ENCODE assay signal across 1 cellular context in the genomic region with DNA sequence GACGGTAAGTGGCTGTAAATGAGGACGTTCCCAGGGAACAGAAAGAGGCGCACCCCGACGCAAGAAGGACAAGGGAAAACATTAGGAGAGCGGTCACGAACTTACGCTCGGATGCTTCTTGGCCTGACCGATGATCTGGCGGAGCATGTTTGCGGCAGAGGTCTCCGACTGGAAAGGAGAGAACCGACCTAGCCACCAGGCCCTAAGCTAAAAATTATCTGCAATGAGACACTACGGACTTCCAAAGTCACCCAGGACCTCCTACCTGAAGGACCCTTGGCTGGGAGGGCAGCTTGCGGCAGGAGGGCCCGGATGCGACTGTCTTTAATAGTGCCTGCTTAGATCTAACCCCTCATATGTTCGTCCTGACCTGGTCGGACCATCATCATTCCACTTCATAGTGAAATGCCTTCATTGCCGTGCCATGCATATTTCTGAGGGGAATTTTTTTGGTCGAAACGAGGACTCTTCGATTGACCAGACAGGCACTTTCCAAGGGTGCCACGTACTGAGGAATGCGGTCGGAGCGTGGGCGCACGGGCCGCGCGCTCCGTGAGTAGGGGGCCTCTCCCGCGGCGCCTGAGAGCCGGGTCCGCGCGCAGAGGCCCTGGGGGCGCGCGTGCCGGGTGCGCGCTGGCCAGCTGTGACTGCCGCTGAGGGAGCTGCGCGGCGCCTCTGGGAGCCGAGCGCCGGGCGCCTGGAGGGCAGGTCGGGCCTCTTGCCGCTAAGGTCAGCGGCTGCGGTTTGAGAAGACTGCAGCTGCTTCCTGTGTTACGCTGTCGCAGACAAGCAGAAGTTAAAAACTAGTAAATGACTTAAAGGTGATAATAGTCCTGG.
TF ChIP-seq lines count a peak whose summit lies in the region.

No MANE protein-coding gene starts in this region.

TF ChIP-seq in GM12878, 131 proteins besides CTCF, POLR2A, EP300 and RAD21 (continued from another document and continues in another):
- TF ChIP-seq, protein P1, sequence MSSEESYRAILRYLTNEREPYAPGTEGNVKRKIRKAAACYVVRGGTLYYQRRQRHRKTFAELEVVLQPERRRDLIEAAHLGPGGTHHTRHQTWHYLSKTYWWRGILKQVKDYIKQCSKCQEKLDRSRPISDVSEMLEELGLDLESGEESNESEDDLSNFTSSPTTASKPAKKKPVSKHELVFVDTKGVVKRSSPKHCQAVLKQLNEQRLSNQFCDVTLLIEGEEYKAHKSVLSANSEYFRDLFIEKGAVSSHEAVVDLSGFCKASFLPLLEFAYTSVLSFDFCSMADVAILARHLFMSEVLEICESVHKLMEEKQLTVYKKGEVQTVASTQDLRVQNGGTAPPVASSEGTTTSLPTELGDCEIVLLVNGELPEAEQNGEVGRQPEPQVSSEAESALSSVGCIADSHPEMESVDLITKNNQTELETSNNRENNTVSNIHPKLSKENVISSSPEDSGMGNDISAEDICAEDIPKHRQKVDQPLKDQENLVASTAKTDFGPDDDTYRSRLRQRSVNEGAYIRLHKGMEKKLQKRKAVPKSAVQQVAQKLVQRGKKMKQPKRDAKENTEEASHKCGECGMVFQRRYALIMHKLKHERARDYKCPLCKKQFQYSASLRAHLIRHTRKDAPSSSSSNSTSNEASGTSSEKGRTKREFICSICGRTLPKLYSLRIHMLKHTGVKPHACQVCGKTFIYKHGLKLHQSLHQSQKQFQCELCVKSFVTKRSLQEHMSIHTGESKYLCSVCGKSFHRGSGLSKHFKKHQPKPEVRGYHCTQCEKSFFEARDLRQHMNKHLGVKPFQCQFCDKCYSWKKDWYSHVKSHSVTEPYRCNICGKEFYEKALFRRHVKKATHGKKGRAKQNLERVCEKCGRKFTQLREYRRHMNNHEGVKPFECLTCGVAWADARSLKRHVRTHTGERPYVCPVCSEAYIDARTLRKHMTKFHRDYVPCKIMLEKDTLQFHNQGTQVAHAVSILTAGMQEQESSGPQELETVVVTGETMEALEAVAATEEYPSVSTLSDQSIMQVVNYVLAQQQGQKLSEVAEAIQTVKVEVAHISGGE (CRISPR knock-in tag; IDR thresholded peaks at IDR 0.05) = no peak
- TF ChIP-seq STAT1 (conservative IDR thresholded peaks at IDR 0.05) (peak; percentile 93), YBX1 (IDR thresholded peaks at IDR 0.05) (no peak), RUNX3 (IDR thresholded peaks at IDR 0.05; ENCODE audit: low read length) (peak; percentile 98), SREBF2 (IDR thresholded peaks at IDR 0.05; ENCODE audit: low read length) (no peak), NR2F1 (conservative IDR thresholded peaks at IDR 0.05) (peak; percentile 100), FOXK2 (IDR thresholded peaks at IDR 0.05) (no peak), ATF7 (IDR thresholded peaks at IDR 0.05; ENCODE audit: low read depth) (peak; percentile 63; the same call in 1 of the 2 replicates), CBX3 (IDR thresholded peaks at IDR 0.05; ENCODE audit: borderline replicate concordance, low read depth) (no peak), ZNF217 (IDR thresholded peaks at IDR 0.05) (no peak; the same call in 1 of the 2 replicates), GATAD2B (conservative IDR thresholded peaks at IDR 0.05; ENCODE audit: low read depth) (peak; percentile 77), SPI1 (IDR thresholded peaks at IDR 0.05; ENCODE audit: borderline replicate concordance, insufficient read depth, low read depth, low read length) (no peak), MTA3 (IDR thresholded peaks at IDR 0.05; ENCODE audit: borderline replicate concordance, low read length) (no peak), TAF1 (IDR thresholded peaks at IDR 0.05; ENCODE audit: borderline replicate concordance, low read depth, low read length) (peak; percentile 97), JUNB (IDR thresholded peaks at IDR 0.05) (no peak), SIX5 (IDR thresholded peaks at IDR 0.05; ENCODE audit: low read depth, low read length, severe bottlenecking) (peak; percentile 5), BMI1 (IDR thresholded peaks at IDR 0.05; ENCODE audit: borderline replicate concordance) (no peak), TCF12 (IDR thresholded peaks at IDR 0.05; ENCODE audit: low read depth, low read length) (peak; percentile 98), STAT3 (IDR thresholded peaks at IDR 0.05; ENCODE audit: low read depth, low read length) (no peak), GABPA (IDR thresholded peaks at IDR 0.05; ENCODE audit: low read depth) (no peak), KLF5 (IDR thresholded peaks at IDR 0.05; ENCODE audit: partially characterized antibody) (peak; percentile 82), MXI1 (IDR thresholded peaks at IDR 0.05; ENCODE audit: low read depth, low read length) (peak; percentile 57; the same call in 1 of the 2 replicates), POU2F2 (IDR thresholded peaks at IDR 0.05; ENCODE audit: borderline replicate concordance, low read depth, low read length) (peak; percentile 92), BCL11A (IDR thresholded peaks at IDR 0.05; ENCODE audit: low read depth, low read length) (peak; percentile 60; the same call in 1 of the 2 replicates), ESRRA (IDR thresholded peaks at IDR 0.05; ENCODE audit: low read length) (peak; percentile 81; the same call in 1 of the 2 replicates), EZH2 (IDR thresholded peaks at IDR 0.05; ENCODE audit: borderline replicate concordance, control insufficient read depth, low read depth, low read length) (no peak), WRNIP1 (IDR thresholded peaks at IDR 0.05; ENCODE audit: borderline replicate concordance, low read depth, low read length) (no peak), IKZF2 (IDR thresholded peaks at IDR 0.05) (peak in 1 of 2 experiments; percentile 7; a peak in 2 of 4 replicates), NFYA (IDR thresholded peaks at IDR 0.05; ENCODE audit: borderline replicate concordance, low read depth, low read length) (no peak), RFX5 (IDR thresholded peaks at IDR 0.05; ENCODE audit: low read depth, low read length) (peak; percentile 54; the same call in 1 of the 2 replicates), CEBPB (IDR thresholded peaks at IDR 0.05; ENCODE audit: borderline replicate concordance in 1 of 2, low read depth in 2 of 2, low read length in 2 of 2) (no peak), SMAD5 (IDR thresholded peaks at IDR 0.05; ENCODE audit: low read depth) (peak; percentile 96), ZZZ3 (IDR thresholded peaks at IDR 0.05; ENCODE audit: control insufficient read depth, insufficient read length, low read depth) (no peak), NR2C1 (IDR thresholded peaks at IDR 0.05) (peak; percentile 72)
- TF ChIP-seq, protein P2, sequence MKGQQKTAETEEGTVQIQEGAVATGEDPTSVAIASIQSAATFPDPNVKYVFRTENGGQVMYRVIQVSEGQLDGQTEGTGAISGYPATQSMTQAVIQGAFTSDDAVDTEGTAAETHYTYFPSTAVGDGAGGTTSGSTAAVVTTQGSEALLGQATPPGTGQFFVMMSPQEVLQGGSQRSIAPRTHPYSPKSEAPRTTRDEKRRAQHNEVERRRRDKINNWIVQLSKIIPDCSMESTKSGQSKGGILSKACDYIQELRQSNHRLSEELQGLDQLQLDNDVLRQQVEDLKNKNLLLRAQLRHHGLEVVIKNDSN (IDR thresholded peaks at IDR 0.05; ENCODE audit: borderline replicate concordance, extremely low read length, insufficient read depth, low read depth, low read length) = no peak
- TF ChIP-seq, protein P3, sequence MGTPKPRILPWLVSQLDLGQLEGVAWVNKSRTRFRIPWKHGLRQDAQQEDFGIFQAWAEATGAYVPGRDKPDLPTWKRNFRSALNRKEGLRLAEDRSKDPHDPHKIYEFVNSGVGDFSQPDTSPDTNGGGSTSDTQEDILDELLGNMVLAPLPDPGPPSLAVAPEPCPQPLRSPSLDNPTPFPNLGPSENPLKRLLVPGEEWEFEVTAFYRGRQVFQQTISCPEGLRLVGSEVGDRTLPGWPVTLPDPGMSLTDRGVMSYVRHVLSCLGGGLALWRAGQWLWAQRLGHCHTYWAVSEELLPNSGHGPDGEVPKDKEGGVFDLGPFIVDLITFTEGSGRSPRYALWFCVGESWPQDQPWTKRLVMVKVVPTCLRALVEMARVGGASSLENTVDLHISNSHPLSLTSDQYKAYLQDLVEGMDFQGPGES (IDR thresholded peaks at IDR 0.05) = peak; percentile 65
- TF ChIP-seq, protein P4, sequence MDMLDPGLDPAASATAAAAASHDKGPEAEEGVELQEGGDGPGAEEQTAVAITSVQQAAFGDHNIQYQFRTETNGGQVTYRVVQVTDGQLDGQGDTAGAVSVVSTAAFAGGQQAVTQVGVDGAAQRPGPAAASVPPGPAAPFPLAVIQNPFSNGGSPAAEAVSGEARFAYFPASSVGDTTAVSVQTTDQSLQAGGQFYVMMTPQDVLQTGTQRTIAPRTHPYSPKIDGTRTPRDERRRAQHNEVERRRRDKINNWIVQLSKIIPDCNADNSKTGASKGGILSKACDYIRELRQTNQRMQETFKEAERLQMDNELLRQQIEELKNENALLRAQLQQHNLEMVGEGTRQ (IDR thresholded peaks at IDR 0.05; ENCODE audit: borderline replicate concordance, low read depth, low read length) = no peak; the same call in 1 of the 2 replicates
- TF ChIP-seq, protein P5, sequence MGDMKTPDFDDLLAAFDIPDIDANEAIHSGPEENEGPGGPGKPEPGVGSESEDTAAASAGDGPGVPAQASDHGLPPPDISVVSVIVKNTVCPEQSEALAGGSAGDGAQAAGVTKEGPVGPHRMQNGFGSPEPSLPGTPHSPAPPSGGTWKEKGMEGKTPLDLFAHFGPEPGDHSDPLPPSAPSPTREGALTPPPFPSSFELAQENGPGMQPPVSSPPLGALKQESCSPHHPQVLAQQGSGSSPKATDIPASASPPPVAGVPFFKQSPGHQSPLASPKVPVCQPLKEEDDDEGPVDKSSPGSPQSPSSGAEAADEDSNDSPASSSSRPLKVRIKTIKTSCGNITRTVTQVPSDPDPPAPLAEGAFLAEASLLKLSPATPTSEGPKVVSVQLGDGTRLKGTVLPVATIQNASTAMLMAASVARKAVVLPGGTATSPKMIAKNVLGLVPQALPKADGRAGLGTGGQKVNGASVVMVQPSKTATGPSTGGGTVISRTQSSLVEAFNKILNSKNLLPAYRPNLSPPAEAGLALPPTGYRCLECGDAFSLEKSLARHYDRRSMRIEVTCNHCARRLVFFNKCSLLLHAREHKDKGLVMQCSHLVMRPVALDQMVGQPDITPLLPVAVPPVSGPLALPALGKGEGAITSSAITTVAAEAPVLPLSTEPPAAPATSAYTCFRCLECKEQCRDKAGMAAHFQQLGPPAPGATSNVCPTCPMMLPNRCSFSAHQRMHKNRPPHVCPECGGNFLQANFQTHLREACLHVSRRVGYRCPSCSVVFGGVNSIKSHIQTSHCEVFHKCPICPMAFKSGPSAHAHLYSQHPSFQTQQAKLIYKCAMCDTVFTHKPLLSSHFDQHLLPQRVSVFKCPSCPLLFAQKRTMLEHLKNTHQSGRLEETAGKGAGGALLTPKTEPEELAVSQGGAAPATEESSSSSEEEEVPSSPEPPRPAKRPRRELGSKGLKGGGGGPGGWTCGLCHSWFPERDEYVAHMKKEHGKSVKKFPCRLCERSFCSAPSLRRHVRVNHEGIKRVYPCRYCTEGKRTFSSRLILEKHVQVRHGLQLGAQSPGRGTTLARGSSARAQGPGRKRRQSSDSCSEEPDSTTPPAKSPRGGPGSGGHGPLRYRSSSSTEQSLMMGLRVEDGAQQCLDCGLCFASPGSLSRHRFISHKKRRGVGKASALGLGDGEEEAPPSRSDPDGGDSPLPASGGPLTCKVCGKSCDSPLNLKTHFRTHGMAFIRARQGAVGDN (IDR thresholded peaks at IDR 0.05) = peak; percentile 42
- TF ChIP-seq, protein P6, sequence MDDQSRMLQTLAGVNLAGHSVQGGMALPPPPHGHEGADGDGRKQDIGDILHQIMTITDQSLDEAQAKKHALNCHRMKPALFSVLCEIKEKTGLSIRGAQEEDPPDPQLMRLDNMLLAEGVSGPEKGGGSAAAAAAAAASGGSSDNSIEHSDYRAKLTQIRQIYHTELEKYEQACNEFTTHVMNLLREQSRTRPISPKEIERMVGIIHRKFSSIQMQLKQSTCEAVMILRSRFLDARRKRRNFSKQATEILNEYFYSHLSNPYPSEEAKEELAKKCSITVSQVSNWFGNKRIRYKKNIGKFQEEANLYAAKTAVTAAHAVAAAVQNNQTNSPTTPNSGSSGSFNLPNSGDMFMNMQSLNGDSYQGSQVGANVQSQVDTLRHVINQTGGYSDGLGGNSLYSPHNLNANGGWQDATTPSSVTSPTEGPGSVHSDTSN (IDR thresholded peaks at IDR 0.05; ENCODE audit: insufficient replicate concordance, low read depth, low read length) = peak; percentile 11
- TF ChIP-seq, protein P7, sequence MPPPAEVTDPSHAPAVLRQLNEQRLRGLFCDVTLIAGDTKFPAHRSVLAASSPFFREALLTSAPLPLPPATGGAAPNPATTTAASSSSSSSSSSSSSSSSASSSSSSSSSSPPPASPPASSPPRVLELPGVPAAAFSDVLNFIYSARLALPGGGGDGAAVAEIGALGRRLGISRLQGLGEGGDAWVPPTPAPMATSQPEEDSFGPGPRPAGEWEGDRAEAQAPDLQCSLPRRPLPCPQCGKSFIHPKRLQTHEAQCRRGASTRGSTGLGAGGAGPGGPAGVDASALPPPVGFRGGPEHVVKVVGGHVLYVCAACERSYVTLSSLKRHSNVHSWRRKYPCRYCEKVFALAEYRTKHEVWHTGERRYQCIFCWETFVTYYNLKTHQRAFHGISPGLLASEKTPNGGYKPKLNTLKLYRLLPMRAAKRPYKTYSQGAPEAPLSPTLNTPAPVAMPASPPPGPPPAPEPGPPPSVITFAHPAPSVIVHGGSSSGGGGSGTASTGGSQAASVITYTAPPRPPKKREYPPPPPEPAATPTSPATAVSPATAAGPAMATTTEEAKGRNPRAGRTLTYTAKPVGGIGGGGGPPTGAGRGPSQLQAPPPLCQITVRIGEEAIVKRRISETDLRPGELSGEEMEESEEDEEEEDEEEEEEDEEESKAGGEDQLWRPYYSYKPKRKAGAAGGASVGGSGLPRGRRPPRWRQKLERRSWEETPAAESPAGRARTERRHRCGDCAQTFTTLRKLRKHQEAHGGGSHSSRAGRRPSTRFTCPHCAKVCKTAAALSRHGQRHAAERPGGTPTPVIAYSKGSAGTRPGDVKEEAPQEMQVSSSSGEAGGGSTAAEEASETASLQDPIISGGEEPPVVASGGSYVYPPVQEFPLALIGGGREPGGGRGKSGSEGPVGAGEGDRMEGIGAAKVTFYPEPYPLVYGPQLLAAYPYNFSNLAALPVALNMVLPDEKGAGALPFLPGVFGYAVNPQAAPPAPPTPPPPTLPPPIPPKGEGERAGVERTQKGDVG (CRISPR knock-in tag; IDR thresholded peaks at IDR 0.05) = no peak
